17 cellular contexts compared by ENCODE assay signal in genomic region chr11:118341749-118342489, GRCh38. TPM values are rescaled to one million over a fixed set of nuclear protein-coding genes. Genes with fewer than 3 reads are reported as not detected.
A peak's percentile ranks its signal among the peaks of the same experiment; 100 is the strongest.
DNase-seq lines count a peak whose midpoint lies in the region; ATAC-seq and TF ChIP-seq lines count a peak whose summit lies in the region.
"Had no signal": no experiment of that assay in that cellular context is flagged by ENCODE, and none has a peak within 500 bp of the region (broad histone marks: within the 10 kb centered on the region; RNA-seq: fewer than 3 reads in every experiment).

No MANE protein-coding gene starts in this region.

- no peak for ATAC-seq in gastroesophageal sphincter
- ATAC-seq: psoas muscle had no signal

- H3K4me3 ChIP-seq in Jurkat, Clone E6-1 (ENCODE audit: low read length), result peak overlapping the region; percentile 71
- H3K4me3 ChIP-seq in duodenal mucosa (ENCODE audit: low read depth in 1 of 2, low read length in 2 of 2), result peak overlapping the region; percentile 53 to 58
- H3K4me3 ChIP-seq in rectal smooth muscle tissue (ENCODE audit: low read length), result peak overlapping the region; percentile 47
- H3K4me3 ChIP-seq in gastroesophageal sphincter, result no peak overlapping the region
- H3K4me3 ChIP-seq: psoas muscle, tibial artery had no signal

- peak overlapping the region; percentile 34 for H3K27ac ChIP-seq in duodenal mucosa (ENCODE audit: low read depth, low read length)
- H3K27ac ChIP-seq in rectal smooth muscle tissue (ENCODE audit: low read depth, low read length), result no peak overlapping the region
- H3K27ac ChIP-seq in gastroesophageal sphincter, result no peak overlapping the region
- H3K27ac ChIP-seq: psoas muscle, tibial artery had no signal

- H3K4me1 ChIP-seq in duodenal mucosa (ENCODE audit: control insufficient read depth in 1 of 2, insufficient read depth in 2 of 2, low read length in 2 of 2), result no peaks in the 10 kb centered on the region
- no peaks in the 10 kb centered on the region for H3K4me1 ChIP-seq in rectal smooth muscle tissue (ENCODE audit: control insufficient read depth, insufficient read depth, low read length)
- H3K4me1 ChIP-seq in gastroesophageal sphincter, result no peaks in the 10 kb centered on the region
- H3K4me1 ChIP-seq: psoas muscle, tibial artery had no signal

- peaks cover 62% of the 10 kb centered on the region for H3K4me1 Mint-ChIP-seq in T-helper 1 cell treated with Interleukin-12 subunit alpha and Interleukin-12 subunit beta and Interleukin-4 antibody, amounts not matched to agents 30 μg/mL and 1 μg/mL, for 36 hours (ENCODE audit: low read depth)

- TF ChIP-seq POLR2A in gastroesophageal sphincter (IDR thresholded peaks at IDR 0.05), result no peak

- peaks cover 56% of the 10 kb centered on the region for H3K36me3 Mint-ChIP-seq in T-helper 1 cell treated with Interleukin-12 subunit alpha and Interleukin-12 subunit beta and Interleukin-4 antibody, amounts not matched to agents 30 μg/mL and 1 μg/mL, for 36 hours (ENCODE audit: low read depth)

- TF ChIP-seq EP300 in gastroesophageal sphincter (IDR thresholded peaks at IDR 0.05), result no peak

- DNase-seq in Jurkat, Clone E6-1 (ENCODE audit: low read depth, low spot score), result no peak
- DNase-seq in stimulated activated CD4-positive, alpha-beta T cell treated with anti-CD3 and anti-CD28 coated beads, Interleukin-4, amount 100 ng/mL, for 1 hour, result no peak
- DNase-seq in dedifferentiated amniotic fluid mesenchymal stem cell (ENCODE audit: extremely low spot score), result no peak
- DNase-seq: C1 segment of cervical spinal cord, HFFc6, NCI-H187 treated with DMSO at 0.1 percent for 48 hours, NCI-H510A treated with DMSO at 0.1 percent for 48 hours, psoas muscle, SW 1271, tibial artery had no signal

- WGBS in gastroesophageal sphincter (ENCODE audit: low coverage in 1 of 2), 2 donors, result 70 to 83% methylated on average over 2 to 5 of the region's 6 CpGs

- no peaks in the 10 kb centered on the region for H3K9me3 ChIP-seq in duodenal mucosa (ENCODE audit: control insufficient read depth in 1 of 2, low read length in 2 of 2)
- no peaks in the 10 kb centered on the region for H3K9me3 ChIP-seq in gastroesophageal sphincter
- H3K9me3 ChIP-seq: psoas muscle, tibial artery had no signal

- peak overlapping the region; percentile 95 for H3K4me3 Mint-ChIP-seq in T-helper 1 cell treated with Interleukin-12 subunit alpha and Interleukin-12 subunit beta and Interleukin-4 antibody, amounts not matched to agents 30 μg/mL and 1 μg/mL, for 36 hours
- H3K4me3 Mint-ChIP-seq: HFFc6 had no signal

- H3K27me3 Mint-ChIP-seq in T-helper 1 cell treated with Interleukin-12 subunit alpha and Interleukin-12 subunit beta and Interleukin-4 antibody, amounts not matched to agents 30 μg/mL and 1 μg/mL, for 36 hours (ENCODE audit: low read depth), result no peaks in the 10 kb centered on the region

- no peaks in the 10 kb centered on the region for H3K27me3 ChIP-seq in duodenal mucosa (ENCODE audit: control insufficient read depth in 1 of 2, insufficient read depth in 2 of 2, low read length in 2 of 2)
- no peaks in the 10 kb centered on the region for H3K27me3 ChIP-seq in rectal smooth muscle tissue (ENCODE audit: control insufficient read depth, insufficient read depth, low read length)
- H3K27me3 ChIP-seq in gastroesophageal sphincter, result peaks cover 73% of the 10 kb centered on the region

- peak overlapping the region; percentile 99 for H3K27ac Mint-ChIP-seq in T-helper 1 cell treated with Interleukin-12 subunit alpha and Interleukin-12 subunit beta and Interleukin-4 antibody, amounts not matched to agents 30 μg/mL and 1 μg/mL, for 36 hours
- H3K27ac Mint-ChIP-seq: HFFc6 had no signal

- no peaks in the 10 kb centered on the region for H3K9me3 Mint-ChIP-seq in T-helper 1 cell treated with Interleukin-12 subunit alpha and Interleukin-12 subunit beta and Interleukin-4 antibody, amounts not matched to agents 30 μg/mL and 1 μg/mL, for 36 hours
- H3K9me3 Mint-ChIP-seq: HFFc6 had no signal

- H3K36me3 ChIP-seq in duodenal mucosa (ENCODE audit: control insufficient read depth in 1 of 2, insufficient read depth in 2 of 2, low read length in 2 of 2) (no peaks in the 10 kb centered on the region), rectal smooth muscle tissue (ENCODE audit: control insufficient read depth, insufficient read depth, low read length) (no peaks in the 10 kb centered on the region), gastroesophageal sphincter (no peaks in the 10 kb centered on the region)
- H3K36me3 ChIP-seq: tibial artery had no signal

- H3K9ac ChIP-seq in duodenal mucosa (ENCODE audit: low read depth in 1 of 2, low read length in 2 of 2) (peak overlapping the region; percentile 16 to 26), rectal smooth muscle tissue (ENCODE audit: low read length) (no peak overlapping the region)

- TF ChIP-seq CTCF in gastroesophageal sphincter (IDR thresholded peaks at IDR 0.05), result no peak

RNA-seq across cellular contexts. Expression of gene CD3D, which starts 0.6 kb away (rescaled TPM):
- 2,085 TPM for polyA plus RNA-seq in Jurkat, Clone E6-1 (2012; ENCODE audit: insufficient read depth, insufficient read length)
- 1 to 10 TPM in 3 of 4 donors, not detected in 1; 1.5 to 1.8 (median 1.7) TPM for total RNA-seq in gastroesophageal sphincter
- total RNA-seq: epithelial cell of proximal tubule, HFFc6, kidney epithelial cell, LHCN-M2 had no signal

RNA-seq across cellular contexts. Expression of gene CD3G, which starts 2.2 kb away (rescaled TPM):
- 109 TPM for polyA plus RNA-seq in Jurkat, Clone E6-1 (2012; ENCODE audit: insufficient read depth, insufficient read length)
- total RNA-seq in gastroesophageal sphincter, result 1 to 10 TPM in 1 of 4 donors, under 1 TPM in 2, not detected in 1; 0.10 to 1.3 (median 0.46) TPM
- total RNA-seq: epithelial cell of proximal tubule, HFFc6, kidney epithelial cell, LHCN-M2 had no signal

RNA-seq across cellular contexts. Expression of gene UBE4A, which starts 17.5 kb away (rescaled TPM):
- 18.7 TPM for polyA plus RNA-seq in Jurkat, Clone E6-1 (2012; ENCODE audit: insufficient read depth, insufficient read length)
- total RNA-seq in gastroesophageal sphincter, result 10 to 100 TPM; 37.3 to 44.6 (median 42.8) TPM

RNA-seq across cellular contexts. Expression of gene CD3E, which starts 37.4 kb away (rescaled TPM):
- 926 TPM for polyA plus RNA-seq in Jurkat, Clone E6-1 (2012; ENCODE audit: insufficient read depth, insufficient read length)
- 1 to 10 TPM in 1 of 4 donors, under 1 TPM in 2, not detected in 1; 0.77 to 2.8 (median 0.78) TPM for total RNA-seq in gastroesophageal sphincter
- total RNA-seq: epithelial cell of proximal tubule, HFFc6, kidney epithelial cell, LHCN-M2 had no signal

RNA-seq across cellular contexts. Expression of gene ATP5MG, which starts 59.5 kb away (rescaled TPM):
- 923 TPM for polyA plus RNA-seq in Jurkat, Clone E6-1 (2012; ENCODE audit: insufficient read depth, insufficient read length)
- 10 to 100 TPM; 59.8 to 79.4 (median 70.2) TPM for total RNA-seq in gastroesophageal sphincter

Comparison
In these comparisons a context has a peak if more than half of its experiments do, and no peak if none do; other contexts are left out.
1. H3K4me3 ChIP-seq: peak in Jurkat, Clone E6-1 (single experiment), duodenal mucosa (2 of 2) and rectal smooth muscle tissue (single experiment); none in gastroesophageal sphincter (0 of 2).